17 cellular contexts compared by ENCODE assay signal in genomic region chr11:111120221-111120620, GRCh38.
DNase-seq lines count a peak whose midpoint lies in the region; ATAC-seq and TF ChIP-seq lines count a peak whose summit lies in the region.
"Had no signal": no experiment of that assay in that cellular context is flagged by ENCODE, and none has a peak within 500 bp of the region (broad histone marks: within the 10 kb centered on the region; RNA-seq: fewer than 3 reads in every experiment).

No MANE protein-coding gene starts in this region.

- no CpG with 5 or more reads among the region's 10 CpGs for WGBS in neuronal stem cell (ENCODE audit: extremely low coverage in 2 of 2, insufficient read length in 2 of 2, insufficient replicate concordance in 1 of 2), 2 donors
- WGBS in suprapubic skin = 56% methylated on average over 10 of the region's 10 CpGs
- 52% methylated on average over 10 of the region's 10 CpGs for WGBS in prostate gland

- no peak overlapping the region for H2AFZ ChIP-seq in neuronal stem cell (ENCODE audit: low read length)

- no peak overlapping the region for H2AK5ac ChIP-seq in neuronal stem cell (ENCODE audit: low read depth, low read length)

- no peak overlapping the region for H3K4me2 ChIP-seq in neuronal stem cell (ENCODE audit: insufficient read depth, low read length, poor library complexity, severe bottlenecking)
- H3K4me2 ChIP-seq: BLaER1 had no signal

- H3K14ac ChIP-seq in neuronal stem cell (ENCODE audit: low read length) = no peak overlapping the region

- no peaks in the 10 kb centered on the region for H3K36me3 ChIP-seq in left ventricle myocardium inferior
- no peaks in the 10 kb centered on the region for H3K36me3 ChIP-seq in neuronal stem cell (replicated peaks in 1 of 2; ENCODE audit: control insufficient read depth in 2 of 2, insufficient read depth in 2 of 2, low read length in 2 of 2)
- no peaks in the 10 kb centered on the region for H3K36me3 ChIP-seq in suprapubic skin
- H3K36me3 ChIP-seq in prostate gland = no peaks in the 10 kb centered on the region
- H3K36me3 ChIP-seq: BLaER1 had no signal

- TF ChIP-seq EP300 in suprapubic skin (IDR thresholded peaks at IDR 0.05) = no peak

- no peak for TF ChIP-seq POLR2A in suprapubic skin (IDR thresholded peaks at IDR 0.05)
- TF ChIP-seq POLR2A in prostate gland (IDR thresholded peaks at IDR 0.05) = no peak

- ATAC-seq in Right ventricle myocardium superior (ENCODE audit: poor library complexity) = no peak
- no peak for ATAC-seq in activated naive CD4-positive, alpha-beta T cell treated with anti-CD3 and anti-CD28 coated beads, Interleukin-2, amount 50 U/mL, for 72 hours

- H3K18ac ChIP-seq in neuronal stem cell (ENCODE audit: low read length) = peak overlapping the region; percentile 9

- H4K8ac ChIP-seq in neuronal stem cell (ENCODE audit: low read depth, low read length) = no peak overlapping the region

- no peak overlapping the region for H4K91ac ChIP-seq in neuronal stem cell (ENCODE audit: low read depth, low read length, poor library complexity)

- H3K36me3 Mint-ChIP-seq in activated naive CD4-positive, alpha-beta T cell treated with anti-CD3 and anti-CD28 coated beads, Interleukin-2, amount 50 U/mL, for 72 hours = no peaks in the 10 kb centered on the region
- H3K36me3 Mint-ChIP-seq: CD8-positive, alpha-beta memory T cell had no signal

- DNase-seq in Right ventricle myocardium superior (peak; percentile 47), left ventricle myocardium inferior (no peak), astrocyte of the spinal cord (ENCODE audit: low read depth, low spot score) (peak; percentile 1), neuronal stem cell (ENCODE audit: low spot score) (no peak), suprapubic skin (ENCODE audit: low spot score in 2 of 2) (peak; percentile 58 to 76), prostate gland (ENCODE audit: low spot score) (no peak)
- no peak for DNase-seq in central memory CD4-positive, alpha-beta T cell
- no peak for DNase-seq in activated naive CD4-positive, alpha-beta T cell treated with anti-CD3 and anti-CD28 coated beads, Interleukin-2, amount 50 U/mL, for 72 hours (ENCODE audit: low spot score in 2 of 2)
- DNase-seq: 8988T; AML-193; Caco-2; CD8-positive, alpha-beta memory T cell; DND-41; GDM1; HCEC 1CT; HFFc6 had no signal

- no peak overlapping the region for H3K9ac ChIP-seq in neuronal stem cell (ENCODE audit: low read depth, low read length, poor library complexity)
- H3K9ac ChIP-seq: BLaER1 had no signal

- in situ Hi-C loops in astrocyte of the spinal cord (cut with HindIII; ENCODE audit: low sequenced_read_pairs) = no loop called here

- H3K27me3 ChIP-seq in left ventricle myocardium inferior (ENCODE audit: low read depth) = no peaks in the 10 kb centered on the region
- H3K27me3 ChIP-seq in neuronal stem cell (ENCODE audit: control insufficient read depth in 3 of 3, insufficient read depth in 3 of 3, low read depth in 1 of 3, low read length in 3 of 3) = no peaks in the 10 kb centered on the region
- H3K27me3 ChIP-seq in suprapubic skin = no peaks in the 10 kb centered on the region
- H3K27me3 ChIP-seq in prostate gland (replicated peaks; ENCODE audit: insufficient read depth) = no peaks in the 10 kb centered on the region
- H3K27me3 ChIP-seq: BLaER1 had no signal

- no peak overlapping the region for H3K23ac ChIP-seq in neuronal stem cell (ENCODE audit: low read depth, low read length, poor library complexity)

- intact Hi-C loops in Right ventricle myocardium superior (cut with DNase I) (no loop called here), left ventricle myocardium inferior (cut with micrococcal nuclease) (no loop called here), prostate gland (cut with DNase I) (no loop called here)

- no peak overlapping the region for H2BK120ac ChIP-seq in neuronal stem cell (ENCODE audit: low read depth, low read length)

- H2BK5ac ChIP-seq in neuronal stem cell (ENCODE audit: low read length) = no peak overlapping the region

- H3K4ac ChIP-seq in neuronal stem cell (ENCODE audit: low read length) = no peak overlapping the region

- TF ChIP-seq CTCF in left ventricle myocardium inferior (IDR thresholded peaks at IDR 0.05; ENCODE audit: borderline replicate concordance) = no peak
- no peak for TF ChIP-seq CTCF in astrocyte of the spinal cord (IDR thresholded peaks at IDR 0.05; ENCODE audit: low read depth, low read length)
- no peak for TF ChIP-seq CTCF in suprapubic skin (IDR thresholded peaks at IDR 0.05)
- no peak for TF ChIP-seq CTCF in prostate gland (IDR thresholded peaks at IDR 0.05)

- H3K27ac ChIP-seq in left ventricle myocardium inferior (replicated peaks) (no peak overlapping the region), neuronal stem cell (replicated peaks; ENCODE audit: low read length) (no peak overlapping the region), suprapubic skin (no peak overlapping the region), prostate gland (no peak overlapping the region)
- H3K27ac ChIP-seq: BLaER1 had no signal

- no peaks in the 10 kb centered on the region for H3K4me1 ChIP-seq in left ventricle myocardium inferior
- H3K4me1 ChIP-seq in neuronal stem cell (ENCODE audit: control insufficient read depth in 2 of 2, insufficient read depth in 1 of 2, low read depth in 1 of 2, low read length in 2 of 2) = no peaks in the 10 kb centered on the region
- H3K4me1 ChIP-seq in suprapubic skin = no peaks in the 10 kb centered on the region
- no peaks in the 10 kb centered on the region for H3K4me1 ChIP-seq in prostate gland (replicated peaks)
- H3K4me1 ChIP-seq: BLaER1, Caco-2 had no signal

- no peak overlapping the region for H2BK12ac ChIP-seq in neuronal stem cell (ENCODE audit: low read length)

- H3K4me3 ChIP-seq in left ventricle myocardium inferior = no peak overlapping the region
- no peak overlapping the region for H3K4me3 ChIP-seq in astrocyte of the spinal cord (ENCODE audit: low read depth, low read length)
- H3K4me3 ChIP-seq in neuronal stem cell (ENCODE audit: low read length in 2 of 2) = no peak overlapping the region
- H3K4me3 ChIP-seq in suprapubic skin = no peak overlapping the region
- H3K4me3 ChIP-seq in prostate gland = no peak overlapping the region
- H3K4me3 ChIP-seq: BLaER1 had no signal

- no peaks in the 10 kb centered on the region for H3K9me3 Mint-ChIP-seq in activated naive CD4-positive, alpha-beta T cell treated with anti-CD3 and anti-CD28 coated beads, Interleukin-2, amount 50 U/mL, for 72 hours
- H3K9me3 Mint-ChIP-seq: HFFc6 had no signal

- H3K9me3 ChIP-seq in left ventricle myocardium inferior (replicated peaks) (no peaks in the 10 kb centered on the region), neuronal stem cell (replicated peaks in 1 of 2; ENCODE audit: control insufficient read depth in 2 of 2, insufficient read depth in 1 of 2, low read depth in 1 of 2, low read length in 2 of 2) (no peaks in the 10 kb centered on the region), suprapubic skin (no peaks in the 10 kb centered on the region), prostate gland (no peaks in the 10 kb centered on the region)
- H3K9me3 ChIP-seq: BLaER1, Caco-2 had no signal

- H3K27ac Mint-ChIP-seq in activated naive CD4-positive, alpha-beta T cell treated with anti-CD3 and anti-CD28 coated beads, Interleukin-2, amount 50 U/mL, for 72 hours = no peak overlapping the region
- H3K27ac Mint-ChIP-seq: HFFc6 had no signal

- H2BK15ac ChIP-seq in neuronal stem cell (ENCODE audit: low read length) = no peak overlapping the region

- no peaks in the 10 kb centered on the region for H3K79me1 ChIP-seq in neuronal stem cell (ENCODE audit: low read depth, low read length)

Comparison
In these comparisons a context has a peak if more than half of its experiments do, and no peak if none do; other contexts are left out.
1. DNase-seq: peak in Right ventricle myocardium superior (single experiment), astrocyte of the spinal cord (single experiment) and suprapubic skin (2 of 2); none in left ventricle myocardium inferior (single experiment), neuronal stem cell (single experiment), central memory CD4-positive, alpha-beta T cell (single experiment), activated naive CD4-positive, alpha-beta T cell treated with anti-CD3 and anti-CD28 coated beads, Interleukin-2, amount 50 U/mL, for 72 hours (0 of 2) and prostate gland (single experiment).